In the genomic region with DNA sequence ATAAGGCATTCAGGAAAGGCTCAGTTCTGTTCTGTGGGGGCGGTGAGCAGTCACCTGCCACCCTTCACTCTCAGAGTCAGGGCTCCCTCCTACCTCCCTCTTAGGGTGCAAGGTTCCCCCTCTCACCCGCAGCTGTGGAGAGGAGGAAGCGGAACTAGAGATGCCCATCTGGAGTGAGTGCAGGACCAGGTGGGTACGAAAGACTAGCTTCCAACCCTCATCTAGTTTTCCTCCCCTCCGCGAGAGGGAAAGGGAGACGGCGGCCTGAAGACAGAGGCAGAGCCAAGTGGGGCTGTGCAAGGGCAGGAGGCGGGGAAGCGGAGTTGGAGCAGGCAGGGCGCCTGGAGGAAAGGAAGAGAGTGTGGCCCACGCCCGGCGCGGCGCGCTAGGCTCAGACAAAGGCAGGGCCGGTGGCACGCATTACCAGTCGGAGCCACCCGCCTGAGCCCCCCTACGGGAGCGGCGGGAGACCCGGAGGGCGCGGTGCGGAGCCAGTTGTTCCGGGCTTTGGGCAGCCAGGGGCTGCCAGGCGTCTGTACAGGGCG, we compare ENCODE assay signal across 8 cellular contexts. TPM values are rescaled to one million over a fixed set of nuclear protein-coding genes. Genes with fewer than 3 reads are reported as not detected.
DNase-seq lines count a peak whose midpoint lies in the region; ATAC-seq and TF ChIP-seq lines count a peak whose summit lies in the region.

No MANE protein-coding gene starts in this region.

- ATAC-seq in HG02588 (IDR thresholded peaks at IDR 0.05; ENCODE audit: unreplicated experiment): peak; percentile 1
- peak; percentile 7 for ATAC-seq in sciatic nerve

- H3K4me1 ChIP-seq in SK-N-SH (ENCODE audit: control insufficient read depth in 1 of 2, insufficient read depth in 2 of 2, low read depth in 1 of 2, low read length in 1 of 2): peaks cover 19 to 83% of the 10 kb centered on the region in 2 experiments

- CTCF ChIA-PET in SK-N-SH (lab: Yijun Ruan, JAX): interaction anchor here (0.7 to 15.5 kb wide), 28 partner anchors 8 to 145 kb away, joined by 3 to 375 read pairs (median 6); a partner anchor contains a TSS

- no peak for TF ChIP-seq EP300 in SK-N-SH (IDR thresholded peaks at IDR 0.05; ENCODE audit: borderline replicate concordance in 1 of 2, low read depth in 1 of 2, low read length in 1 of 2)

- TF ChIP-seq RAD21 in SK-N-SH (IDR thresholded peaks at IDR 0.05; ENCODE audit: low read length): no peak

- DNase-seq in NCI-H1105 (lab: John Stamatoyannopoulos, UW): peak; percentile 15
- DNase-seq in NCI-H1105 treated with DMSO at 0.1 percent for 48 hours (lab: John Stamatoyannopoulos, UW): no peak
- DNase-seq in SK-N-SH: no peak
- peak in 1 of 2 donors; percentile 67 for DNase-seq in foreskin fibroblast
- DNase-seq in sciatic nerve (ENCODE audit: low spot score): peak; percentile 78
- no peak for DNase-seq in LoVo (ENCODE audit: low spot score)
- DNase-seq in NCI-H1694 treated with DMSO at 0.1 percent for 48 hours (lab: John Stamatoyannopoulos, UW): no peak

- no peaks in the 10 kb centered on the region for H3K9me2 ChIP-seq in SK-N-SH

- peak overlapping the region; percentile 47 to 48; a peak in 2 of 4 replicates for H3K4me3 ChIP-seq in SK-N-SH (ENCODE audit: low read depth in 2 of 2, low read length in 1 of 2)
- H3K4me3 ChIP-seq in foreskin fibroblast (ENCODE audit: low read depth in 1 of 2, low read length in 2 of 2): peak overlapping the region; percentile 46 to 48

- H2AFZ ChIP-seq in SK-N-SH (ENCODE audit: low read depth): no peak overlapping the region

- 41% methylated on average over 19 of the region's 31 CpGs for WGBS in SK-N-SH (ENCODE audit: low lambda C conversion rate)

- H3K9ac ChIP-seq in SK-N-SH: no peak overlapping the region

- H4K20me1 ChIP-seq in SK-N-SH (ENCODE audit: insufficient read depth): peaks cover 49% of the 10 kb centered on the region

- no peak for TF ChIP-seq CTCF in SK-N-SH (IDR thresholded peaks at IDR 0.05)
- no peak for TF ChIP-seq CTCF in foreskin fibroblast (IDR thresholded peaks at IDR 0.05; ENCODE audit: low read depth, low read length)

- H3F3A ChIP-seq in SK-N-SH (replicated peaks; ENCODE audit: insufficient read depth): peaks cover 33% of the 10 kb centered on the region

- H3K9me3 ChIP-seq in SK-N-SH: no peaks in the 10 kb centered on the region

- H3K27ac ChIP-seq in SK-N-SH (ENCODE audit: low read depth in 2 of 2, low read length in 1 of 2): peak overlapping the region; percentile 61 to 91; a peak in 3 of 4 replicates

- POLR2A ChIA-PET in SK-N-SH (lab: Yijun Ruan, JAX): interaction anchor here (1.1 to 4.9 kb wide), 7 partner anchors 10 to 64 kb away, joined by 3 to 72 read pairs (median 7); no protein-coding TSS in a partner anchor

- H3K36me3 ChIP-seq in SK-N-SH (replicated peaks in 1 of 2; ENCODE audit: control insufficient read depth in 1 of 2, insufficient read depth in 2 of 2, low read length in 1 of 2): peaks cover 13 to 22% of the 10 kb centered on the region in 2 experiments

- intact Hi-C loops in sciatic nerve (cut with DNase I): no loop called here

- H3K4me2 ChIP-seq in SK-N-SH: peak overlapping the region; percentile 74; the same call in 1 of the 2 replicates

- peaks cover 3% of the 10 kb centered on the region; the same call in 1 of the 2 replicates for H3K79me2 ChIP-seq in SK-N-SH (ENCODE audit: insufficient read depth)

- no peaks in the 10 kb centered on the region for H3K27me3 ChIP-seq in SK-N-SH (ENCODE audit: insufficient read depth)

TF ChIP-seq in SK-N-SH, 30 proteins besides CTCF, POLR2A, EP300 and RAD21 (continues in another document):
- TF ChIP-seq, protein P1, sequence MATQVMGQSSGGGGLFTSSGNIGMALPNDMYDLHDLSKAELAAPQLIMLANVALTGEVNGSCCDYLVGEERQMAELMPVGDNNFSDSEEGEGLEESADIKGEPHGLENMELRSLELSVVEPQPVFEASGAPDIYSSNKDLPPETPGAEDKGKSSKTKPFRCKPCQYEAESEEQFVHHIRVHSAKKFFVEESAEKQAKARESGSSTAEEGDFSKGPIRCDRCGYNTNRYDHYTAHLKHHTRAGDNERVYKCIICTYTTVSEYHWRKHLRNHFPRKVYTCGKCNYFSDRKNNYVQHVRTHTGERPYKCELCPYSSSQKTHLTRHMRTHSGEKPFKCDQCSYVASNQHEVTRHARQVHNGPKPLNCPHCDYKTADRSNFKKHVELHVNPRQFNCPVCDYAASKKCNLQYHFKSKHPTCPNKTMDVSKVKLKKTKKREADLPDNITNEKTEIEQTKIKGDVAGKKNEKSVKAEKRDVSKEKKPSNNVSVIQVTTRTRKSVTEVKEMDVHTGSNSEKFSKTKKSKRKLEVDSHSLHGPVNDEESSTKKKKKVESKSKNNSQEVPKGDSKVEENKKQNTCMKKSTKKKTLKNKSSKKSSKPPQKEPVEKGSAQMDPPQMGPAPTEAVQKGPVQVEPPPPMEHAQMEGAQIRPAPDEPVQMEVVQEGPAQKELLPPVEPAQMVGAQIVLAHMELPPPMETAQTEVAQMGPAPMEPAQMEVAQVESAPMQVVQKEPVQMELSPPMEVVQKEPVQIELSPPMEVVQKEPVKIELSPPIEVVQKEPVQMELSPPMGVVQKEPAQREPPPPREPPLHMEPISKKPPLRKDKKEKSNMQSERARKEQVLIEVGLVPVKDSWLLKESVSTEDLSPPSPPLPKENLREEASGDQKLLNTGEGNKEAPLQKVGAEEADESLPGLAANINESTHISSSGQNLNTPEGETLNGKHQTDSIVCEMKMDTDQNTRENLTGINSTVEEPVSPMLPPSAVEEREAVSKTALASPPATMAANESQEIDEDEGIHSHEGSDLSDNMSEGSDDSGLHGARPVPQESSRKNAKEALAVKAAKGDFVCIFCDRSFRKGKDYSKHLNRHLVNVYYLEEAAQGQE (IDR thresholded peaks at IDR 0.05; ENCODE audit: low read depth, low read length): no peak
- TF ChIP-seq NFIC (IDR thresholded peaks at IDR 0.05; ENCODE audit: borderline replicate concordance) (no peak), SIN3A (IDR thresholded peaks at IDR 0.05; ENCODE audit: borderline replicate concordance, low read depth, low read length) (no peak), YY1 (IDR thresholded peaks at IDR 0.05; ENCODE audit: low read depth) (no peak), RFX5 (IDR thresholded peaks at IDR 0.05; ENCODE audit: low read length) (no peak), NRF1 (IDR thresholded peaks at IDR 0.05; ENCODE audit: low read depth, low read length) (no peak), GABPA (IDR thresholded peaks at IDR 0.05; ENCODE audit: low read depth) (no peak), GATA2 (CRISPR knock-in tag; IDR thresholded peaks at IDR 0.05) (no peak)
- TF ChIP-seq, protein P2, sequence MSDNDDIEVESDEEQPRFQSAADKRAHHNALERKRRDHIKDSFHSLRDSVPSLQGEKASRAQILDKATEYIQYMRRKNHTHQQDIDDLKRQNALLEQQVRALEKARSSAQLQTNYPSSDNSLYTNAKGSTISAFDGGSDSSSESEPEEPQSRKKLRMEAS (IDR thresholded peaks at IDR 0.05; ENCODE audit: low read depth): no peak
- TF ChIP-seq, protein P3, sequence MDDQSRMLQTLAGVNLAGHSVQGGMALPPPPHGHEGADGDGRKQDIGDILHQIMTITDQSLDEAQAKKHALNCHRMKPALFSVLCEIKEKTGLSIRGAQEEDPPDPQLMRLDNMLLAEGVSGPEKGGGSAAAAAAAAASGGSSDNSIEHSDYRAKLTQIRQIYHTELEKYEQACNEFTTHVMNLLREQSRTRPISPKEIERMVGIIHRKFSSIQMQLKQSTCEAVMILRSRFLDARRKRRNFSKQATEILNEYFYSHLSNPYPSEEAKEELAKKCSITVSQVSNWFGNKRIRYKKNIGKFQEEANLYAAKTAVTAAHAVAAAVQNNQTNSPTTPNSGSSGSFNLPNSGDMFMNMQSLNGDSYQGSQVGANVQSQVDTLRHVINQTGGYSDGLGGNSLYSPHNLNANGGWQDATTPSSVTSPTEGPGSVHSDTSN (IDR thresholded peaks at IDR 0.05): no peak
- TF ChIP-seq, protein P4, sequence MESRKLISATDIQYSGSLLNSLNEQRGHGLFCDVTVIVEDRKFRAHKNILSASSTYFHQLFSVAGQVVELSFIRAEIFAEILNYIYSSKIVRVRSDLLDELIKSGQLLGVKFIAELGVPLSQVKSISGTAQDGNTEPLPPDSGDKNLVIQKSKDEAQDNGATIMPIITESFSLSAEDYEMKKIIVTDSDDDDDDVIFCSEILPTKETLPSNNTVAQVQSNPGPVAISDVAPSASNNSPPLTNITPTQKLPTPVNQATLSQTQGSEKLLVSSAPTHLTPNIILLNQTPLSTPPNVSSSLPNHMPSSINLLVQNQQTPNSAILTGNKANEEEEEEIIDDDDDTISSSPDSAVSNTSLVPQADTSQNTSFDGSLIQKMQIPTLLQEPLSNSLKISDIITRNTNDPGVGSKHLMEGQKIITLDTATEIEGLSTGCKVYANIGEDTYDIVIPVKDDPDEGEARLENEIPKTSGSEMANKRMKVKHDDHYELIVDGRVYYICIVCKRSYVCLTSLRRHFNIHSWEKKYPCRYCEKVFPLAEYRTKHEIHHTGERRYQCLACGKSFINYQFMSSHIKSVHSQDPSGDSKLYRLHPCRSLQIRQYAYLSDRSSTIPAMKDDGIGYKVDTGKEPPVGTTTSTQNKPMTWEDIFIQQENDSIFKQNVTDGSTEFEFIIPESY (IDR thresholded peaks at IDR 0.05; ENCODE audit: borderline replicate concordance, low read depth): no peak

RNA-seq across cellular contexts. Expression of a gene that starts 7.3 kb away (rescaled TPM):
- 12.5 and 17.1 TPM in 2 replicates for polyA plus RNA-seq in SK-N-SH (2012; rRNA removed)
- polyA plus RNA-seq in SK-N-SH (2012; cell fraction: cytosol; rRNA removed): 12.6 and 23.0 TPM in 2 replicates
- 29.5 and 41.3 TPM in 2 replicates for polyA plus RNA-seq in SK-N-SH (2012; cell fraction: nucleus; rRNA removed)
- total RNA-seq in sciatic nerve: 8.2 TPM

RNA-seq across cellular contexts. Expression of a gene that starts 19.5 kb away (rescaled TPM):
- polyA plus RNA-seq in SK-N-SH (2012; rRNA removed): 176 and 244 TPM in 2 replicates
- 109 and 114 TPM in 2 replicates for polyA plus RNA-seq in SK-N-SH (2012; cell fraction: cytosol; rRNA removed)
- 1,021 and 1,050 TPM in 2 replicates for polyA plus RNA-seq in SK-N-SH (2012; cell fraction: nucleus; rRNA removed)
- 63.5 TPM for total RNA-seq in sciatic nerve

RNA-seq across cellular contexts. Expression of a gene that starts 27.4 kb away (rescaled TPM):
- polyA plus RNA-seq in SK-N-SH (2012; rRNA removed): 35.9 and 39.5 TPM in 2 replicates
- 28.3 and 36.2 TPM in 2 replicates for polyA plus RNA-seq in SK-N-SH (2012; cell fraction: cytosol; rRNA removed)
- polyA plus RNA-seq in SK-N-SH (2012; cell fraction: nucleus; rRNA removed): 28.0 and 30.6 TPM in 2 replicates
- 25.0 TPM for total RNA-seq in sciatic nerve

RNA-seq across cellular contexts. Expression of a gene that starts 43.5 kb away (rescaled TPM):
- 183 and 206 TPM in 2 replicates for polyA plus RNA-seq in SK-N-SH (2012; rRNA removed)
- polyA plus RNA-seq in SK-N-SH (2012; cell fraction: cytosol; rRNA removed): 60.8 and 101 TPM in 2 replicates
- polyA plus RNA-seq in SK-N-SH (2012; cell fraction: nucleus; rRNA removed): 702 and 826 TPM in 2 replicates
- total RNA-seq in sciatic nerve: 144 TPM

RNA-seq across cellular contexts. Expression of a gene that starts 44.6 kb away (rescaled TPM):
- polyA plus RNA-seq in SK-N-SH (2012; rRNA removed): 3.8 and 4.3 TPM in 2 replicates
- 1.2 and 3.0 TPM in 2 replicates for polyA plus RNA-seq in SK-N-SH (2012; cell fraction: cytosol; rRNA removed)
- 8.5 and 16.3 TPM in 2 replicates for polyA plus RNA-seq in SK-N-SH (2012; cell fraction: nucleus; rRNA removed)
- total RNA-seq in sciatic nerve: 0.49 TPM

Comparison
In these comparisons a context has a peak if more than half of its experiments do, and no peak if none do; other contexts are left out.
1. DNase-seq: peak in NCI-H1105 (single experiment) and sciatic nerve (single experiment); none in NCI-H1105 treated with DMSO at 0.1 percent for 48 hours (single experiment), SK-N-SH (single experiment), LoVo (single experiment) and NCI-H1694 treated with DMSO at 0.1 percent for 48 hours (single experiment).